9 cellular contexts compared by ENCODE assay signal in the genomic region with DNA sequence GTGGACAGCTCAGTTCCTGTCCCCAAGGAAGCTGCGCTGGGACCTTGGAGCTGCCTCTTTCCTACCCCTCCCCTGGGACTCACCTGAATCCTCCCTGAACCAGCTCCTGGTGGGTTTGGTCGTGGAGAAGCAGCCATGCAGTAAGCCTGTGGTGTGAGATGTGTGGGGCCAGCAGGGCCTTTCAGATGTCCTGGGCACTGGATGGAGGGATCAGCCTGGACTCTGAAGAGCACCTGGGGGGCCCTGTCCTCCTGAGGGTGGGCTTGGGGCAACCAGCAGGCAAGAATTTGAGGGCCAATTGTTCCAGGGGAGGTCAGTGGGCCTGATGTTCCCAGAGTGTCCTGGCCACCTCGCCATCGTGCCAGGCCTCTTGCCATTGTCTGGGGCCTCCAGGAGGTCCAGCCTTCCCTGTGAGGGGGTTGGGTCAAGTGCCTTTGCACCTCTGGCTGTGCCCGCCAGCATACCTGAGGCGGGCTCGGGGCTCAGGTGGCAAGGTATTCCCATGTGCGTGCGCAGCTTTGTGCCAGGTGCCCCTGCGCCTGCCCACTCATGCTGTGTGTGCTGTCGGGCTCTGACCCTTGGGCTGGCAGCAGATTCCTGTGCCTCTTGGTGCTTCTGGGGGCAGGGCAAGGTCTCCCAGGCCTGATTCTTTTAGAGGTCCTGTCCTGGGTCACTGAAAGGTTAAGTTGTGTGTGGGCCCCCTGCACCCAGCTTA. TPM values are rescaled to one million over a fixed set of nuclear protein-coding genes. Genes with fewer than 3 reads are reported as not detected.
DNase-seq lines count a peak whose midpoint lies in the region; ATAC-seq and TF ChIP-seq lines count a peak whose summit lies in the region.
"Had no signal": no experiment of that assay in that cellular context is flagged by ENCODE, and none has a peak within 500 bp of the region (broad histone marks: within the 10 kb centered on the region; RNA-seq: fewer than 3 reads in every experiment).

No MANE protein-coding gene starts in this region.

- POLR2A ChIA-PET in CD8-positive, alpha-beta memory T cell (lab: Charles Lee): interaction anchor here (1.0 to 1.2 kb wide), 3 partner anchors 9 to 30 kb away, joined by 3 to 5 read pairs (median 3); no protein-coding TSS in a partner anchor

- H3K4me1 Mint-ChIP-seq in CD8-positive, alpha-beta memory T cell: peaks cover 67 to 90% (median 68%) of the 10 kb centered on the region in 3 donors
- peaks cover 98% of the 10 kb centered on the region for H3K4me1 Mint-ChIP-seq in dendritic cell treated with granulocyte-macrophage colony-stimulating factor and Interleukin-4, amounts not matched to agents 40 ng/mL and 50 ng/mL, for 4 days (ENCODE audit: low read depth)
- H3K4me1 Mint-ChIP-seq in neural crest cell (peaks cover 64% of the 10 kb centered on the region), endothelial cell (ENCODE audit: unreplicated experiment) (peaks cover 57% of the 10 kb centered on the region)

- H3K9me3 ChIP-seq in CD8-positive, alpha-beta memory T cell (ENCODE audit: low read length): no peaks in the 10 kb centered on the region

- CTCF ChIA-PET in CD8-positive, alpha-beta memory T cell (lab: Charles Lee): interaction anchor here (0.9 to 1.5 kb wide), 4 partner anchors 19 to 63 kb away, joined by 3 to 4 read pairs (median 3); a partner anchor contains a TSS

- ATAC-seq in HG03175 (IDR thresholded peaks at IDR 0.05; ENCODE audit: unreplicated experiment): no peak

- intact Hi-C loops in dendritic cell treated with granulocyte-macrophage colony-stimulating factor and Interleukin-4, amounts not matched to agents 40 ng/mL and 50 ng/mL, for 4 days (cut with micrococcal nuclease): no loop called here

- H3K27me3 ChIP-seq in CD8-positive, alpha-beta memory T cell (ENCODE audit: insufficient read depth, low read length, poor library complexity, severe bottlenecking): no peaks in the 10 kb centered on the region

- peaks cover 0 to 47% (median 0%) of the 10 kb centered on the region in 3 donors for H3K36me3 Mint-ChIP-seq in CD8-positive, alpha-beta memory T cell
- H3K36me3 Mint-ChIP-seq in dendritic cell treated with granulocyte-macrophage colony-stimulating factor and Interleukin-4, amounts not matched to agents 40 ng/mL and 50 ng/mL, for 4 days (ENCODE audit: low read depth): peaks cover 99% of the 10 kb centered on the region
- H3K36me3 Mint-ChIP-seq in neural crest cell (ENCODE audit: low read depth) (peaks cover 7% of the 10 kb centered on the region), endothelial cell (ENCODE audit: low read depth, unreplicated experiment) (peaks cover 56% of the 10 kb centered on the region)

- no peaks in the 10 kb centered on the region for H3K9me3 Mint-ChIP-seq in CD8-positive, alpha-beta memory T cell
- H3K9me3 Mint-ChIP-seq in dendritic cell treated with granulocyte-macrophage colony-stimulating factor and Interleukin-4, amounts not matched to agents 40 ng/mL and 50 ng/mL, for 4 days: no peaks in the 10 kb centered on the region
- H3K9me3 Mint-ChIP-seq in neural crest cell (no peaks in the 10 kb centered on the region), endothelial cell (ENCODE audit: unreplicated experiment) (no peaks in the 10 kb centered on the region)

- no peak overlapping the region for H3K4me3 ChIP-seq in CD8-positive, alpha-beta memory T cell (ENCODE audit: low read length)
- peak overlapping the region; percentile 27 for H3K4me3 ChIP-seq in Jurkat, Clone E6-1 (ENCODE audit: low read length)

- peaks cover 73% of the 10 kb centered on the region for H3K4me1 ChIP-seq in CD8-positive, alpha-beta memory T cell (ENCODE audit: insufficient read depth, low read length)

- H3K27me3 Mint-ChIP-seq in CD8-positive, alpha-beta memory T cell: no peaks in the 10 kb centered on the region
- H3K27me3 Mint-ChIP-seq in dendritic cell treated with granulocyte-macrophage colony-stimulating factor and Interleukin-4, amounts not matched to agents 40 ng/mL and 50 ng/mL, for 4 days: no peaks in the 10 kb centered on the region
- H3K27me3 Mint-ChIP-seq in neural crest cell (ENCODE audit: low read depth) (no peaks in the 10 kb centered on the region), endothelial cell (ENCODE audit: unreplicated experiment) (peaks cover 21% of the 10 kb centered on the region)

- peak overlapping the region; percentile 90 to 98 (median 92) for H3K27ac Mint-ChIP-seq in CD8-positive, alpha-beta memory T cell
- peak overlapping the region; percentile 99 for H3K27ac Mint-ChIP-seq in dendritic cell treated with granulocyte-macrophage colony-stimulating factor and Interleukin-4, amounts not matched to agents 40 ng/mL and 50 ng/mL, for 4 days
- H3K27ac Mint-ChIP-seq in neural crest cell (ENCODE audit: unreplicated experiment): peak overlapping the region; percentile 50
- no peak overlapping the region for H3K27ac Mint-ChIP-seq in endothelial cell (ENCODE audit: unreplicated experiment)

- peak overlapping the region; percentile 69 to 88 (median 75) for H3K4me3 Mint-ChIP-seq in CD8-positive, alpha-beta memory T cell
- peak overlapping the region; percentile 71 for H3K4me3 Mint-ChIP-seq in dendritic cell treated with granulocyte-macrophage colony-stimulating factor and Interleukin-4, amounts not matched to agents 40 ng/mL and 50 ng/mL, for 4 days
- peak overlapping the region; percentile 64 for H3K4me3 Mint-ChIP-seq in neural crest cell
- H3K4me3 Mint-ChIP-seq in endothelial cell (ENCODE audit: unreplicated experiment): no peak overlapping the region

- peak overlapping the region; percentile 20 for H3K27ac ChIP-seq in CD8-positive, alpha-beta memory T cell (ENCODE audit: low read depth, low read length)

- DNase-seq in CD8-positive, alpha-beta memory T cell: no peak
- DNase-seq in Jurkat, Clone E6-1 (ENCODE audit: low read depth, low spot score): no peak
- no peak for DNase-seq in neural crest cell (ENCODE audit: low read depth, low spot score)
- no peak for DNase-seq in DMS53 treated with DMSO at 0.1 percent for 48 hours (lab: John Stamatoyannopoulos, UW; ENCODE audit: unreplicated experiment)
- no peak for DNase-seq in GM03348 (ENCODE audit: low spot score)
- no peak for DNase-seq in endothelial cell (ENCODE audit: low spot score)
- DNase-seq: NCI-H1930 had no signal

- H3K36me3 ChIP-seq in CD8-positive, alpha-beta memory T cell (ENCODE audit: insufficient read depth, low read length): peaks cover 21% of the 10 kb centered on the region

- TF ChIP-seq CTCF in neural crest cell (conservative IDR thresholded peaks at IDR 0.05): no peak
- TF ChIP-seq CTCF in endothelial cell (IDR thresholded peaks at IDR 0.05; ENCODE audit: unreplicated experiment): no peak

RNA-seq across cellular contexts. Expression of a gene that starts 7.3 kb away (rescaled TPM):
- total RNA-seq in CD8-positive, alpha-beta memory T cell: 10 to 100 TPM; 72.0 to 74.5 TPM
- polyA plus RNA-seq in CD8-positive, alpha-beta memory T cell: 63.9 TPM
- 42.6 TPM for polyA plus RNA-seq in Jurkat, Clone E6-1 (2012; ENCODE audit: insufficient read depth, insufficient read length)
- total RNA-seq in neural crest cell: 76.9 and 82.8 TPM in 2 replicates
- total RNA-seq in endothelial cell (ENCODE audit: unreplicated experiment): 219 TPM
